Comparison of ENCODE assay signal across 15 cellular contexts in the genomic region with DNA sequence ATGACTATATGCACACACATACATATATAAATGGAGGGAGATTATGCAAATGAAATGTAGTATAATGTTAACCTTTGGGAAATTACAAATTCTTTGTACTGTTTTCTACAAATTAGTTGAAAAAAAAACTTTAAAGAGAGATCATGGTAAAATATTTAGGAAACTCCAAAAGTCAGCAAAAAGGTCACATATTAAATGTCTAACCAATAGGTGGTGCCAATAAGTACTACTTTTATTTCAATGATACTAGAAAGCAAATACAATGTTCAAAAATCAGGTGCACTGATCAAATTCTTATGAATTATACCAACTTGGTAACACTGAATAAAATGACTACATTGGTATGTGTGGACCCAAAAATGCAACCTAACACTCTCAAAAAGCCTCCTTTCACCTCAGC.
"Had no signal": no experiment of that assay in that cellular context is flagged by ENCODE, and none has a peak within 500 bp of the region (broad histone marks: within the 10 kb centered on the region; RNA-seq: fewer than 3 reads in every experiment).

No MANE protein-coding gene starts in this region.

- H3K4me2 ChIP-seq: hepatocyte had no signal

- H3K27me3 ChIP-seq: body of pancreas, hepatocyte, spleen, tibial nerve had no signal

- H3K36me3 Mint-ChIP-seq: stimulated activated memory B cell treated with anti-CD40 and anti-IgM and Interleukin-4, amounts not matched to agents 10 μg/mL and 1 μg/mL and 100 μg/mL, for 72 hours had no signal

- H3K27ac ChIP-seq: body of pancreas, hepatocyte, spleen, tibial nerve had no signal

- H2AFZ ChIP-seq: hepatocyte had no signal

- H3K27me3 Mint-ChIP-seq: stimulated activated memory B cell treated with anti-CD40 and anti-IgM and Interleukin-4, amounts not matched to agents 10 μg/mL and 1 μg/mL and 100 μg/mL, for 72 hours had no signal

- DNase-seq: activated CD4-positive, alpha-beta T cell treated with anti-CD3 and anti-CD28 coated beads, Interleukin-2, amount 50 U/mL, for 4 hours; activated naive CD4-positive, alpha-beta T cell treated with anti-CD3 and anti-CD28 coated beads, Interleukin-2, amount 50 U/mL, for 16 hours; activated T-cell treated with anti-CD3 and anti-CD28 coated beads, Interleukin-2, amount 50 U/mL, for 1 hour; body of pancreas; dermis blood vessel endothelial cell; kidney; left ventricle myocardium superior; mesendoderm; right cardiac atrium; spleen; stimulated activated CD4-positive, alpha-beta T cell treated with anti-CD3 and anti-CD28 coated beads, Interleukin-1b, Interleukin-23, amount 100 ng/mL, for 48 hours had no signal

- ATAC-seq: activated CD4-positive, CD25-positive, alpha-beta regulatory T cell treated with anti-CD3 and anti-CD28 coated beads, Interleukin-2, amount 50 U/mL, for 24 hours; body of pancreas; left ventricle myocardium superior; right cardiac atrium; stimulated activated memory B cell treated with anti-CD40 and anti-IgM and Interleukin-4, amounts not matched to agents 10 μg/mL and 1 μg/mL and 100 μg/mL, for 72 hours had no signal

- H3K9me3 Mint-ChIP-seq: stimulated activated memory B cell treated with anti-CD40 and anti-IgM and Interleukin-4, amounts not matched to agents 10 μg/mL and 1 μg/mL and 100 μg/mL, for 72 hours had no signal

- H3K36me3 ChIP-seq: spleen had no signal

- H3K4me1 ChIP-seq: body of pancreas, spleen, tibial nerve had no signal

- H3K27ac Mint-ChIP-seq: stimulated activated memory B cell treated with anti-CD40 and anti-IgM and Interleukin-4, amounts not matched to agents 10 μg/mL and 1 μg/mL and 100 μg/mL, for 72 hours had no signal

- H3K4me3 ChIP-seq: body of pancreas, hepatocyte, spleen, tibial nerve had no signal

- H3K4me1 Mint-ChIP-seq: stimulated activated memory B cell treated with anti-CD40 and anti-IgM and Interleukin-4, amounts not matched to agents 10 μg/mL and 1 μg/mL and 100 μg/mL, for 72 hours had no signal

- H3K79me2 ChIP-seq: hepatocyte had no signal

- H3K9me3 ChIP-seq: body of pancreas, spleen, tibial nerve had no signal

- H3K4me3 Mint-ChIP-seq: stimulated activated memory B cell treated with anti-CD40 and anti-IgM and Interleukin-4, amounts not matched to agents 10 μg/mL and 1 μg/mL and 100 μg/mL, for 72 hours had no signal
